28 cellular contexts compared by ENCODE assay signal in the genomic region with DNA sequence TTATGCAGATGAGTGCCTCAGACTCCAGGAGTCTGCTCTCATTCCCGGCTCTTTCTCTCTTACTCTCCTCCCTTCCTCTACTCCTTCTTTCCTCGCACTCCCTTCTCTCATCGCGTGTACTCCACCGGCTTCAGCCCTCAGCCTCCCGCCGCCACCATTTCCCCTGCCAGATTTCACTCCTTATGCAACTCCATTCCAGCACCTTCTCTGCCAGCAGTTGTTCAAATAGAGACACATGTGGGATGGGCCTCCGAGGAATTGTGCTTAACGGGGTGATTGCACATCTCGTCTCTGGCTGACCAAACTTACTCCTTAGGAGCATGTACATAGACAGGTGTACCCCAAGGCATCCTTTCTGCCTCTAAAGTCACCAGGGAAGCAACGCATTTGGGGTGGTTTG. TPM values are rescaled to one million over a fixed set of nuclear protein-coding genes. Genes with fewer than 3 reads are reported as not detected.
"Had no signal": no experiment of that assay in that cellular context is flagged by ENCODE, and none has a peak within 500 bp of the region (broad histone marks: within the 10 kb centered on the region; RNA-seq: fewer than 3 reads in every experiment).

No MANE protein-coding gene starts in this region.

- H3K4me3 ChIP-seq: cardiac muscle cell, colonic mucosa, esophagus squamous epithelium, gastroesophageal sphincter, heart left ventricle, lower lobe of right lung, mucosa of descending colon, sigmoid colon, smooth muscle cell, stomach, thoracic aorta, upper lobe of left lung had no signal

- H3K4me2 ChIP-seq: smooth muscle cell had no signal

- H3K4me3 Mint-ChIP-seq: activated CD4-positive, alpha-beta memory T cell treated with anti-CD3 and anti-CD28 coated beads, Interleukin-2, amount 10 ng/mL, durations not matched to agents 7 days and 5 days; activated CD4-positive, alpha-beta T cell treated with anti-CD3 and anti-CD28 coated beads, Interleukin-2, amount 10 ng/mL, durations not matched to agents 24 days and 14 days; activated naive CD4-positive, alpha-beta T cell treated with anti-CD3 and anti-CD28 coated beads for 36 hours; activated naive CD8-positive, alpha-beta T cell treated with anti-CD3 and anti-CD28 coated beads, Interleukin-2, amount 10 ng/mL, durations not matched to agents 7 days and 5 days; activated T-cell treated with anti-CD3 and anti-CD28 coated beads, Interleukin-2, amount 50 U/mL, for 72 hours; nephron progenitor cell; stimulated activated memory B cell treated with anti-CD40 and anti-IgM and Interleukin-4, amounts not matched to agents 10 μg/mL and 1 μg/mL and 100 μg/mL, for 72 hours; T-cell; T-helper 2 cell treated with Interferon-gamma antibody and Interleukin-4, amounts not matched to agents 5 μg/mL and 100 μg/mL, for 36 hours had no signal

- H3K36me3 ChIP-seq: cardiac muscle cell, colonic mucosa, esophagus squamous epithelium, gastroesophageal sphincter, heart left ventricle, lower lobe of right lung, sigmoid colon, stomach, thoracic aorta, upper lobe of left lung had no signal

- H3K27ac ChIP-seq: cardiac muscle cell, colonic mucosa, esophagus squamous epithelium, gastroesophageal sphincter, heart left ventricle, lower lobe of right lung, sigmoid colon, stomach, thoracic aorta, upper lobe of left lung, VCaP had no signal

- H3K9me3 ChIP-seq: colonic mucosa, esophagus squamous epithelium, gastroesophageal sphincter, heart left ventricle, lower lobe of right lung, mucosa of descending colon, sigmoid colon, stomach, thoracic aorta, upper lobe of left lung had no signal

- H3K4me1 ChIP-seq: colonic mucosa, lower lobe of right lung had no signal

- DNase-seq: activated CD4-positive, alpha-beta memory T cell treated with anti-CD3 and anti-CD28 coated beads, Interleukin-2, amount 10 ng/mL, durations not matched to agents 7 days and 5 days; activated CD4-positive, alpha-beta T cell treated with anti-CD3 and anti-CD28 coated beads, Interleukin-2, amount 10 ng/mL, durations not matched to agents 24 days and 14 days; activated effector memory CD4-positive, alpha-beta T cell treated with Interleukin-2 at 50 U/mL for 16 hours; activated naive CD4-positive, alpha-beta T cell treated with anti-CD3 and anti-CD28 coated beads for 36 hours; activated naive CD8-positive, alpha-beta T cell treated with anti-CD3 and anti-CD28 coated beads, Interleukin-2, amount 10 ng/mL, durations not matched to agents 7 days and 5 days; activated T-cell treated with anti-CD3 and anti-CD28 coated beads, Interleukin-2, amount 50 U/mL, for 72 hours; amniotic stem cell; colonic mucosa; esophagus squamous epithelium; heart left ventricle; islet precursor cell; left colon; lower lobe of right lung; mucosa of descending colon; nephron progenitor cell; sigmoid colon; stimulated activated CD4-positive, alpha-beta T cell treated with anti-CD3 and anti-CD28 coated beads, Interleukin-15, amount 100 ng/mL, for 24 hours; stomach; T-cell; upper lobe of left lung had no signal

- H3K36me3 Mint-ChIP-seq: activated naive CD8-positive, alpha-beta T cell treated with anti-CD3 and anti-CD28 coated beads, Interleukin-2, amount 10 ng/mL, durations not matched to agents 7 days and 5 days; stimulated activated memory B cell treated with anti-CD40 and anti-IgM and Interleukin-4, amounts not matched to agents 10 μg/mL and 1 μg/mL and 100 μg/mL, for 72 hours; T-cell had no signal

- H3K27ac Mint-ChIP-seq: activated CD4-positive, alpha-beta memory T cell treated with anti-CD3 and anti-CD28 coated beads, Interleukin-2, amount 10 ng/mL, durations not matched to agents 7 days and 5 days; activated CD4-positive, alpha-beta T cell treated with anti-CD3 and anti-CD28 coated beads, Interleukin-2, amount 10 ng/mL, durations not matched to agents 24 days and 14 days; activated naive CD4-positive, alpha-beta T cell treated with anti-CD3 and anti-CD28 coated beads for 36 hours; activated naive CD8-positive, alpha-beta T cell treated with anti-CD3 and anti-CD28 coated beads, Interleukin-2, amount 10 ng/mL, durations not matched to agents 7 days and 5 days; activated T-cell treated with anti-CD3 and anti-CD28 coated beads, Interleukin-2, amount 50 U/mL, for 72 hours; nephron progenitor cell; stimulated activated memory B cell treated with anti-CD40 and anti-IgM and Interleukin-4, amounts not matched to agents 10 μg/mL and 1 μg/mL and 100 μg/mL, for 72 hours; T-helper 2 cell treated with Interferon-gamma antibody and Interleukin-4, amounts not matched to agents 5 μg/mL and 100 μg/mL, for 36 hours had no signal

- H3K4me1 Mint-ChIP-seq: activated CD4-positive, alpha-beta memory T cell treated with anti-CD3 and anti-CD28 coated beads, Interleukin-2, amount 10 ng/mL, durations not matched to agents 7 days and 5 days; activated CD4-positive, alpha-beta T cell treated with anti-CD3 and anti-CD28 coated beads, Interleukin-2, amount 10 ng/mL, durations not matched to agents 24 days and 14 days; activated naive CD8-positive, alpha-beta T cell treated with anti-CD3 and anti-CD28 coated beads, Interleukin-2, amount 10 ng/mL, durations not matched to agents 7 days and 5 days; stimulated activated memory B cell treated with anti-CD40 and anti-IgM and Interleukin-4, amounts not matched to agents 10 μg/mL and 1 μg/mL and 100 μg/mL, for 72 hours; T-cell had no signal

- H3K9me3 Mint-ChIP-seq: activated CD4-positive, alpha-beta memory T cell treated with anti-CD3 and anti-CD28 coated beads, Interleukin-2, amount 10 ng/mL, durations not matched to agents 7 days and 5 days; activated CD4-positive, alpha-beta T cell treated with anti-CD3 and anti-CD28 coated beads, Interleukin-2, amount 10 ng/mL, durations not matched to agents 24 days and 14 days; activated naive CD4-positive, alpha-beta T cell treated with anti-CD3 and anti-CD28 coated beads for 36 hours; activated naive CD8-positive, alpha-beta T cell treated with anti-CD3 and anti-CD28 coated beads, Interleukin-2, amount 10 ng/mL, durations not matched to agents 7 days and 5 days; activated T-cell treated with anti-CD3 and anti-CD28 coated beads, Interleukin-2, amount 50 U/mL, for 72 hours; nephron progenitor cell; stimulated activated memory B cell treated with anti-CD40 and anti-IgM and Interleukin-4, amounts not matched to agents 10 μg/mL and 1 μg/mL and 100 μg/mL, for 72 hours; T-cell; T-helper 2 cell treated with Interferon-gamma antibody and Interleukin-4, amounts not matched to agents 5 μg/mL and 100 μg/mL, for 36 hours had no signal

RNA-seq across cellular contexts. Expression of a gene that starts 2.1 kb away (rescaled TPM):
- total RNA-seq: activated CD4-positive, alpha-beta memory T cell treated with anti-CD3 and anti-CD28 coated beads, Interleukin-2, amount 10 ng/mL, durations not matched to agents 7 days and 5 days; activated CD4-positive, alpha-beta T cell treated with anti-CD3 and anti-CD28 coated beads, Interleukin-2, amount 10 ng/mL, durations not matched to agents 24 days and 14 days; activated naive CD4-positive, alpha-beta T cell treated with anti-CD3 and anti-CD28 coated beads for 36 hours; activated naive CD8-positive, alpha-beta T cell treated with anti-CD3 and anti-CD28 coated beads, Interleukin-2, amount 10 ng/mL, durations not matched to agents 7 days and 5 days; activated T-cell treated with anti-CD3 and anti-CD28 coated beads, Interleukin-2, amount 50 U/mL, for 72 hours; cardiac muscle cell; lower lobe of right lung; osteoblast; smooth muscle cell; T-cell; upper lobe of left lung had no signal
